16 cellular contexts compared by ENCODE assay signal in the genomic region with DNA sequence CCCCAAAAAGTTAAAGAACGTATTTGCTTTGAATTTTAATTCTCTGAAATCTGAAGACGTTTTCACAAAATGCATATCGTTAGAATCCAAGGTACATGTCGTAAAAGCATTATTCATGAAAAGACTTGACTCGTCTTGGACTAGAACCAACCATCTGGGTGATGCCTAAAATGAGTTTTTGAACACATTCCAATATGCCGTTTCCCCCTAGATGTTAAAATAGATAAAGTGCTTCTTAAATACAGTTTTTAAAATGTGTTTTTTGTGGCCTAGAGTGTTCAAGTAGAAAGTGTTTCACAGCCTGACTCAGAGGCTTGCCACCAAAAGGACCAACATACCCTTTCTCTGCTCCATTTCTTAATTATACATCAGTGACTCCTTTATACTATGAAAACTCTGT. TPM values are rescaled to one million over a fixed set of nuclear protein-coding genes. Genes with fewer than 3 reads are reported as not detected.
A peak's percentile ranks its signal among the peaks of the same experiment; 100 is the strongest.
DNase-seq lines count a peak whose midpoint lies in the region; ATAC-seq, FAIRE-seq and TF ChIP-seq lines count a peak whose summit lies in the region.
"Had no signal": no experiment of that assay in that cellular context is flagged by ENCODE, and none has a peak within 500 bp of the region (broad histone marks: within the 10 kb centered on the region; RNA-seq: fewer than 3 reads in every experiment).

No MANE protein-coding gene starts in this region.

- no peaks in the 10 kb centered on the region for H3K9me3 Mint-ChIP-seq in brain
- H3K9me3 Mint-ChIP-seq in stimulated activated memory B cell treated with anti-CD40 and anti-IgM and Interleukin-4, amounts not matched to agents 10 μg/mL and 1 μg/mL and 100 μg/mL, for 72 hours: no peaks in the 10 kb centered on the region

- no peaks in the 10 kb centered on the region for H3K9me1 ChIP-seq in keratinocyte (ENCODE audit: control insufficient read depth, extremely low read depth, insufficient read depth, low read length)

- H3K79me2 ChIP-seq in keratinocyte (ENCODE audit: control insufficient read depth, insufficient read depth, low read length): no peaks in the 10 kb centered on the region

- no peak for TF ChIP-seq CTCF in brain (conservative IDR thresholded peaks at IDR 0.05)
- TF ChIP-seq CTCF in keratinocyte (optimal IDR thresholded peaks at IDR 0.05 in 1 of 3, IDR thresholded peaks at IDR 0.05 in 1 of 3, conservative IDR thresholded peaks at IDR 0.05 in 1 of 3; ENCODE audit: extremely low read depth in 1 of 3, insufficient read depth in 2 of 3, low read length in 3 of 3): no peak
- TF ChIP-seq CTCF in upper lobe of left lung (IDR thresholded peaks at IDR 0.05): no peak

- FAIRE-seq in keratinocyte (lab: Jason Lieb, UNC): no peak

- H3K4me1 ChIP-seq in keratinocyte (ENCODE audit: control insufficient read depth, extremely low read depth, insufficient read depth, low read length): peaks cover 26% of the 10 kb centered on the region
- H3K4me1 ChIP-seq in upper lobe of left lung: no peaks in the 10 kb centered on the region
- H3K4me1 ChIP-seq: HAP-1 had no signal

- peak overlapping the region; percentile 58 for H3K4me2 ChIP-seq in keratinocyte (ENCODE audit: control insufficient read depth, extremely low read depth, insufficient read depth, low read depth, low read length)

- H4K20me1 ChIP-seq in keratinocyte (ENCODE audit: control insufficient read depth, extremely low read depth, insufficient read depth, low read length): no peaks in the 10 kb centered on the region

- H3K36me3 ChIP-seq in keratinocyte (ENCODE audit: control insufficient read depth in 2 of 2, extremely low read depth in 1 of 2, insufficient read depth in 2 of 2, low read length in 2 of 2): no peaks in the 10 kb centered on the region
- no peaks in the 10 kb centered on the region for H3K36me3 ChIP-seq in upper lobe of left lung
- H3K36me3 ChIP-seq: HAP-1 had no signal

- H3K4me3 ChIP-seq in keratinocyte (ENCODE audit: control insufficient read depth in 2 of 3, extremely low read depth in 1 of 3, insufficient read depth in 2 of 3, low read depth in 1 of 3, low read length in 3 of 3) (no peak overlapping the region), upper lobe of left lung (no peak overlapping the region)
- H3K4me3 ChIP-seq: HAP-1 had no signal

- 49 to 50% methylated on average over 6 of the region's 6 CpGs for WGBS in upper lobe of left lung, 2 donors

- no peaks in the 10 kb centered on the region for H3K27me3 Mint-ChIP-seq in brain
- H3K27me3 Mint-ChIP-seq in stimulated activated memory B cell treated with anti-CD40 and anti-IgM and Interleukin-4, amounts not matched to agents 10 μg/mL and 1 μg/mL and 100 μg/mL, for 72 hours: no peaks in the 10 kb centered on the region
- H3K27me3 Mint-ChIP-seq: B cell had no signal

- TF ChIP-seq POLR2A in upper lobe of left lung (IDR thresholded peaks at IDR 0.05): no peak

- H3K36me3 Mint-ChIP-seq in brain: no peaks in the 10 kb centered on the region
- no peaks in the 10 kb centered on the region for H3K36me3 Mint-ChIP-seq in stimulated activated memory B cell treated with anti-CD40 and anti-IgM and Interleukin-4, amounts not matched to agents 10 μg/mL and 1 μg/mL and 100 μg/mL, for 72 hours

- peak; percentile 55 for DNase-seq in DMS 273 treated with DMSO at 0.1 percent for 48 hours (lab: John Stamatoyannopoulos, UW)
- peak; percentile 64 for DNase-seq in M059J (ENCODE audit: low read depth)
- no peak for DNase-seq in keratinocyte (ENCODE audit: low read depth, low spot score)
- DNase-seq in activated effector memory CD4-positive, alpha-beta T cell treated with Interleukin-2 at 50 U/mL for 16 hours: no peak
- DNase-seq in upper lobe of left lung: no peak
- DNase-seq in NOMO-1 (lab: John Stamatoyannopoulos, UW; ENCODE audit: unreplicated experiment in 2 of 2): no peak
- DNase-seq: activated effector memory CD4-positive, alpha-beta T cell treated with anti-CD3 and anti-CD28 coated beads, Interleukin-2, amount 50 U/mL, for 16 hours; amniotic stem cell; midbrain; NCI-H2107; right cardiac atrium; Right ventricle myocardium superior had no signal

- H3K4me1 Mint-ChIP-seq in brain: peaks cover 33% of the 10 kb centered on the region
- H3K4me1 Mint-ChIP-seq in stimulated activated memory B cell treated with anti-CD40 and anti-IgM and Interleukin-4, amounts not matched to agents 10 μg/mL and 1 μg/mL and 100 μg/mL, for 72 hours: no peaks in the 10 kb centered on the region
- H3K4me1 Mint-ChIP-seq: B cell had no signal

- no peak overlapping the region for H2AFZ ChIP-seq in keratinocyte (ENCODE audit: control insufficient read depth, low read length)

- TF ChIP-seq EP300 in upper lobe of left lung (IDR thresholded peaks at IDR 0.05): no peak

- no peak for ATAC-seq in stimulated activated memory B cell treated with anti-CD40 and anti-IgM and Interleukin-4, amounts not matched to agents 10 μg/mL and 1 μg/mL and 100 μg/mL, for 72 hours
- no peak for ATAC-seq in upper lobe of left lung (ENCODE audit: low FRiP score in 2 of 2)
- ATAC-seq: right cardiac atrium had no signal

- H3K27ac Mint-ChIP-seq in brain: peak overlapping the region; percentile 55 to 97 (median 91)
- H3K27ac Mint-ChIP-seq in stimulated activated memory B cell treated with anti-CD40 and anti-IgM and Interleukin-4, amounts not matched to agents 10 μg/mL and 1 μg/mL and 100 μg/mL, for 72 hours: no peak overlapping the region
- H3K27ac Mint-ChIP-seq: B cell had no signal

- H3K27me3 ChIP-seq in keratinocyte (ENCODE audit: control insufficient read depth, extremely low read depth, insufficient read depth, low read length) (no peaks in the 10 kb centered on the region), upper lobe of left lung (no peaks in the 10 kb centered on the region)

- no peaks in the 10 kb centered on the region for H3K9me3 ChIP-seq in keratinocyte (ENCODE audit: control insufficient read depth, low read depth, low read length)
- H3K9me3 ChIP-seq in upper lobe of left lung: no peaks in the 10 kb centered on the region
- H3K9me3 ChIP-seq: HAP-1 had no signal

- H3K27ac ChIP-seq in keratinocyte (ENCODE audit: control insufficient read depth, insufficient read depth, low read length): no peak overlapping the region
- H3K27ac ChIP-seq in upper lobe of left lung: no peak overlapping the region

- no peak overlapping the region for H3K9ac ChIP-seq in keratinocyte (ENCODE audit: control insufficient read depth, extremely low read depth, insufficient read depth, low read length)

- peak overlapping the region in 2 of 5 experiments; percentile 76 for H3K4me3 Mint-ChIP-seq in brain
- H3K4me3 Mint-ChIP-seq in stimulated activated memory B cell treated with anti-CD40 and anti-IgM and Interleukin-4, amounts not matched to agents 10 μg/mL and 1 μg/mL and 100 μg/mL, for 72 hours: no peak overlapping the region
- H3K4me3 Mint-ChIP-seq: B cell had no signal

- dilution Hi-C loops in keratinocyte (cut with MboI; ENCODE audit: extremely low pct_ligation_motif_present, low sequenced_read_pairs): no loop called here

RNA-seq across cellular contexts. Expression of a gene that starts 48.6 kb away (rescaled TPM):
- 0.76 and 1.1 TPM in 2 replicates for total RNA-seq in M059J (2014; rRNA removed; shearing (Covaris generic))
- polyA plus RNA-seq in brain (ENCODE audit: insufficient read depth, low read depth, low replicate concordance): 0.10 TPM
- polyA plus RNA-seq in keratinocyte: 0.26 to 0.68 TPM (median 0.44 TPM) in 3 replicates
- polyA plus RNA-seq in keratinocyte (2011; ENCODE audit: low read depth): 1.1 TPM
- polyA plus RNA-seq in keratinocyte (2011; cell fraction: cytosol; rRNA removed): 0.29 and 0.46 TPM in 2 replicates
- polyA plus RNA-seq in keratinocyte (2011; cell fraction: nucleus; rRNA removed): 0.24 and 0.41 TPM in 2 replicates
- 0.18 and 0.45 TPM in 2 replicates for polyA plus RNA-seq in keratinocyte (2012; ENCODE audit: low replicate concordance)
- polyA minus RNA-seq in keratinocyte: 0.23 to 0.72 TPM (median 0.38 TPM) in 3 replicates
- polyA minus RNA-seq in keratinocyte (2011; cell fraction: cytosol; rRNA and poly(A)+ RNA removed): 0.58 TPM
- 0.42 and 0.70 TPM in 2 replicates for polyA minus RNA-seq in keratinocyte (2011; cell fraction: nucleus; rRNA and poly(A)+ RNA removed)
- total RNA-seq in upper lobe of left lung: 1 to 10 TPM; 2.1 to 8.9 (median 6.2) TPM

Comparison
In these comparisons a context has a peak if more than half of its experiments do, and no peak if none do; other contexts are left out.
1. DNase-seq: peak in DMS 273 treated with DMSO at 0.1 percent for 48 hours (single experiment) and M059J (single experiment); none in keratinocyte (single experiment), activated effector memory CD4-positive, alpha-beta T cell treated with Interleukin-2 at 50 U/mL for 16 hours (single experiment), upper lobe of left lung (0 of 2) and NOMO-1 (0 of 2).